In the genomic region with DNA sequence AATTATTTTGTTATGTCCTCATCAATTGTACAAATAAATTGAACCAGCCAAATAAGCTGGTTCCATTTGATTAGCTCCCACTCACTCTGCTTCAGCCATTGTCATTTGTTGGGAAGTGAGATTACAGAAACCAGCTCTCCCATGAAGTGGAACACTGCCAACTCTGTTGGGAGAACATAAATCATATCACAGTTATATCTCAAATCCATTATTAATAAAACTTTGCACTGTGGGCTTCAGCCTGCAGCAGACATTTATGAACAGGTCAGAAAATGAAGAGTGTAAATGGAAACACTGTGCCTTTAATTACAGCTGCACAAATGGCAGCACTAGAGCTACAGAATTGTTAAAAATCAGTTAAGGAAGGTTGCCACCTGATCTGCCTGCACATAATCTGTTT, we compare ENCODE assay signal across 24 cellular contexts. TPM values are rescaled to one million over a fixed set of nuclear protein-coding genes. Genes with fewer than 3 reads are reported as not detected.
"Had no signal": no experiment of that assay in that cellular context is flagged by ENCODE, and none has a peak within 500 bp of the region (broad histone marks: within the 10 kb centered on the region; RNA-seq: fewer than 3 reads in every experiment).

No MANE protein-coding gene starts in this region.

- ATAC-seq: Right ventricle myocardium inferior had no signal

- DNase-seq: Karpas-422; KBM-7; MG63; NCI-H1092; NCI-H1436; NCI-H187; NCI-H2029; NCI-H2081 treated with DMSO at 0.1 percent for 48 hours; NCI-H2227 treated with DMSO at 0.1 percent for 48 hours; NCI-H524; NCI-H526 treated with DMSO at 0.1 percent for 48 hours; NCI-H748 treated with DMSO at 0.1 percent for 48 hours; NK-92 treated with Interleukin-12 subunit alpha and Interleukin-12 subunit beta, amount 100 ng/mL, for 24 hours; OCI-M1; PC-9; Peyer's patch; SIG-M5; T-helper 1 cell had no signal

- H3K36me3 ChIP-seq: MG63, Peyer's patch, SJSA1 had no signal

- H3K4me3 ChIP-seq: MG63, PC-9, Peyer's patch, SJSA1, SK-N-MC had no signal

- H2AFZ ChIP-seq: PC-9 had no signal

- H3K4me2 ChIP-seq: PC-9 had no signal

- H3K27ac ChIP-seq: PC-9, Peyer's patch, SJSA1, SK-N-MC had no signal

- H3K27me3 ChIP-seq: MG63, Peyer's patch, SJSA1 had no signal

- H3K9me3 ChIP-seq: MG63, Peyer's patch, SJSA1 had no signal

- H3K4me1 ChIP-seq: Peyer's patch, SJSA1 had no signal

RNA-seq across cellular contexts. Expression of a gene that starts 46.7 kb away (rescaled TPM):
- total RNA-seq: HT-29, NCI-H460, PC-9, Peyer's patch, Right ventricle myocardium inferior, RPMI7951, SJSA1 had no signal
